Comparison of ENCODE assay signal across 8 cellular contexts in genomic region chr1:203006948-203007871, GRCh38. TPM values are rescaled to one million over a fixed set of nuclear protein-coding genes. Genes with fewer than 3 reads are reported as not detected.
A peak's percentile ranks its signal among the peaks of the same experiment; 100 is the strongest.
DNase-seq lines count a peak whose midpoint lies in the region; ATAC-seq, FAIRE-seq and TF ChIP-seq lines count a peak whose summit lies in the region.

Gene TMEM183A, plus strand, starts transcription at chr1:203007374. Its CDS starts 92 bp downstream, at chr1:203007466.

- peak; percentile 41 for FAIRE-seq in pancreas (lab: Jason Lieb, UNC)

- peak; percentile 96 for DNase-seq in GM12864 (ENCODE audit: low read depth)
- DNase-seq in NCI-H1417 treated with DMSO at 0.1 percent for 48 hours (lab: John Stamatoyannopoulos, UW): peak; percentile 56
- peak; percentile 94 for DNase-seq in SW480 (ENCODE audit: low spot score)
- DNase-seq in activated naive CD8-positive, alpha-beta T cell treated with anti-CD3 and anti-CD28 coated beads, Interleukin-2, amount 50 U/mL, for 24 hours: peak; percentile 93
- peak; percentile 97 for DNase-seq in Right ventricle myocardium superior
- peak; percentile 95 to 98 (median 96) for DNase-seq in pancreas
- peak; percentile 97 to 98 for DNase-seq in tibial artery

- peaks cover 34% of the 10 kb centered on the region for H3K4me1 Mint-ChIP-seq in activated naive CD8-positive, alpha-beta T cell treated with anti-CD3 and anti-CD28 coated beads, Interleukin-2, amount 50 U/mL, for 24 hours

- H3K27me3 Mint-ChIP-seq in activated naive CD8-positive, alpha-beta T cell treated with anti-CD3 and anti-CD28 coated beads, Interleukin-2, amount 50 U/mL, for 24 hours: peaks cover 1% of the 10 kb centered on the region

- H3K27ac ChIP-seq in pancreas (peak within 1 kb of the TSS; percentile 75 to 87 (median 82)), tibial artery (peak within 1 kb of the TSS; percentile 90 to 96)

- H3K4me1 ChIP-seq in pancreas (peaks cover 0 to 16% (median 13%) of the 10 kb centered on the region in 3 donors), tibial artery (peaks cover 0 to 26% (median 13%) of the 10 kb centered on the region in 4 donors)

- no peaks in the 10 kb centered on the region for H3K27me3 ChIP-seq in pancreas
- H3K27me3 ChIP-seq in tibial artery: no peaks in the 10 kb centered on the region

- WGBS in pancreas, 2 donors: 0 to 1% methylated on average over 66 to 78 of the region's 78 CpGs

- H3K27ac Mint-ChIP-seq in activated naive CD8-positive, alpha-beta T cell treated with anti-CD3 and anti-CD28 coated beads, Interleukin-2, amount 50 U/mL, for 24 hours: peak within 1 kb of the TSS; percentile 98

- no peak for TF ChIP-seq CTCF in GM12864 (IDR thresholded peaks at IDR 0.05; ENCODE audit: low read depth, low read length, missing control alignments)
- no peak for TF ChIP-seq CTCF in pancreas (IDR thresholded peaks at IDR 0.05)
- TF ChIP-seq CTCF in tibial artery (IDR thresholded peaks at IDR 0.05): no peak

- H3K4me3 ChIP-seq in GM12864 (ENCODE audit: low read depth, low read length): peak within 1 kb of the TSS; percentile 85
- peak within 1 kb of the TSS; percentile 46 to 85 (median 62) for H3K4me3 ChIP-seq in pancreas
- H3K4me3 ChIP-seq in tibial artery: peak within 1 kb of the TSS; percentile 80 to 99

- peaks cover 21% of the 10 kb centered on the region for H3K36me3 Mint-ChIP-seq in activated naive CD8-positive, alpha-beta T cell treated with anti-CD3 and anti-CD28 coated beads, Interleukin-2, amount 50 U/mL, for 24 hours (ENCODE audit: low read depth)

- ATAC-seq in HG02759 (IDR thresholded peaks at IDR 0.05; ENCODE audit: unreplicated experiment) (peak; percentile 91), Right ventricle myocardium superior (ENCODE audit: poor library complexity) (peak; percentile 99), pancreas (peak; percentile 95 to 99 (median 98))
- peak; percentile 96 for ATAC-seq in activated naive CD8-positive, alpha-beta T cell treated with anti-CD3 and anti-CD28 coated beads, Interleukin-2, amount 50 U/mL, for 24 hours

- H3K9me3 Mint-ChIP-seq in activated naive CD8-positive, alpha-beta T cell treated with anti-CD3 and anti-CD28 coated beads, Interleukin-2, amount 50 U/mL, for 24 hours: no peaks in the 10 kb centered on the region

- intact Hi-C loops in Right ventricle myocardium superior (cut with DNase I) (no loop called here), pancreas (cut with DNase I) (no loop called here), tibial artery (cut with DNase I; ENCODE audit: low total_unique reads) (no loop called here)

- H3K4me3 Mint-ChIP-seq in activated naive CD8-positive, alpha-beta T cell treated with anti-CD3 and anti-CD28 coated beads, Interleukin-2, amount 50 U/mL, for 24 hours: peak within 1 kb of the TSS; percentile 97

- H3K36me3 ChIP-seq in pancreas: peaks cover 0 to 19% (median 0%) of the 10 kb centered on the region in 3 donors
- H3K36me3 ChIP-seq in tibial artery: peaks cover 21 to 30% (median 21%) of the 10 kb centered on the region in 3 donors

- H3K9me3 ChIP-seq in pancreas (no peaks in the 10 kb centered on the region), tibial artery (no peaks in the 10 kb centered on the region)

RNA-seq across cellular contexts. Expression of gene TMEM183A, which starts in this region (rescaled TPM):
- total RNA-seq in Right ventricle myocardium superior: 21.8 TPM
- total RNA-seq in pancreas: 10 to 100 TPM; 24.3 to 38.7 (median 30.6) TPM
- 10 to 100 TPM; 16.6 to 33.1 TPM for polyA plus RNA-seq in pancreas

Comparison
In these comparisons a context has a peak if more than half of its experiments do, and no peak if none do; other contexts are left out.
1. Peak in every context shown above with its lines: DNase-seq, ATAC-seq, H3K4me3 ChIP-seq and H3K27ac ChIP-seq.